Comparison of ENCODE assay signal across 8 cellular contexts in genomic region chr2:149166958-149167810, GRCh38.
DNase-seq lines count a peak whose midpoint lies in the region; TF ChIP-seq lines count a peak whose summit lies in the region.

No MANE protein-coding gene starts in this region.

- H3K4me3 Mint-ChIP-seq in brain: peak overlapping the region in 1 of 5 experiments; percentile 28

- no peaks in the 10 kb centered on the region for H3K36me3 Mint-ChIP-seq in brain

- peak; percentile 60 for DNase-seq in stimulated activated CD4-positive, alpha-beta T cell treated with anti-CD3 and anti-CD28 coated beads, Interleukin-15, amount 100 ng/mL, for 24 hours
- no peak for DNase-seq in stimulated activated CD4-positive, alpha-beta T cell treated with anti-CD3 and anti-CD28 coated beads, Interleukin-12 subunit alpha, Interleukin-12 subunit beta, amount 100 ng/mL, for 4 hours
- DNase-seq in MV-4-11 (lab: John Stamatoyannopoulos, UW): peak; percentile 73
- no peak for DNase-seq in UCSD-AML1 (lab: John Stamatoyannopoulos, UW; ENCODE audit: unreplicated experiment)
- DNase-seq in anterior cingulate cortex (lab: John Stamatoyannopoulos, UW): no peak
- no peak for DNase-seq in NCI-H187 treated with DMSO at 0.1 percent for 48 hours (lab: John Stamatoyannopoulos, UW)
- DNase-seq in NCI-H1694 (lab: John Stamatoyannopoulos, UW): no peak

- peaks cover 0 to 8% (median 3%) of the 10 kb centered on the region in 5 experiments for H3K9me3 Mint-ChIP-seq in brain

- peaks cover 5% of the 10 kb centered on the region for H3K27me3 Mint-ChIP-seq in brain

- peaks cover 30% of the 10 kb centered on the region for H3K4me1 Mint-ChIP-seq in brain

- no peak for TF ChIP-seq CTCF in brain (conservative IDR thresholded peaks at IDR 0.05)

- peak overlapping the region in 3 of 5 experiments; percentile 51 to 80 (median 55) for H3K27ac Mint-ChIP-seq in brain

Comparison
In these comparisons a context has a peak if more than half of its experiments do, and no peak if none do; other contexts are left out.
1. DNase-seq: peak in stimulated activated CD4-positive, alpha-beta T cell treated with anti-CD3 and anti-CD28 coated beads, Interleukin-15, amount 100 ng/mL, for 24 hours (single experiment) and MV-4-11 (single experiment); none in stimulated activated CD4-positive, alpha-beta T cell treated with anti-CD3 and anti-CD28 coated beads, Interleukin-12 subunit alpha, Interleukin-12 subunit beta, amount 100 ng/mL, for 4 hours (single experiment), UCSD-AML1 (single experiment), anterior cingulate cortex (0 of 58), NCI-H187 treated with DMSO at 0.1 percent for 48 hours (single experiment) and NCI-H1694 (single experiment).